ENCODE assay signal across 8 cellular contexts in genomic region chr16:75550211-75550662, GRCh38. TPM values are rescaled to one million over a fixed set of nuclear protein-coding genes. Genes with fewer than 3 reads are reported as not detected.
DNase-seq lines count a peak whose midpoint lies in the region; TF ChIP-seq lines count a peak whose summit lies in the region.

No MANE protein-coding gene starts in this region.

- no peaks in the 10 kb centered on the region for H3K9me2 ChIP-seq in MM.1S (replicated peaks; ENCODE audit: insufficient read depth, low read length)

- TF ChIP-seq CTCF in MM.1S (IDR thresholded peaks at IDR 0.05; ENCODE audit: low read length) (peak; percentile 48), ascending aorta (IDR thresholded peaks at IDR 0.05) (peak; percentile 9 to 33 (median 22))

- H3K27ac ChIP-seq in MM.1S (ENCODE audit: low read length) (no peak overlapping the region), ascending aorta (no peak overlapping the region)

- H3K79me2 ChIP-seq in MM.1S (ENCODE audit: low read length) = no peaks in the 10 kb centered on the region

- DNase-seq in stimulated activated CD4-positive, alpha-beta T cell treated with anti-CD3 and anti-CD28 coated beads, Interleukin-4, amount 100 ng/mL, for 24 hours = peak; percentile 22
- DNase-seq in stimulated activated CD4-positive, alpha-beta T cell treated with anti-CD3 and anti-CD28 coated beads, Interleukin-4, amount 100 ng/mL, for 1 hour = no peak
- DNase-seq in HCEC 1CT (peak; percentile 37), MM.1S (peak; percentile 39), ascending aorta (ENCODE audit: low spot score in 2 of 2) (peak in 1 of 2 donors; percentile 68), hippocampal formation (lab: John Stamatoyannopoulos, UW) (peak; percentile 55 to 71), NCI-H748 (lab: John Stamatoyannopoulos, UW; ENCODE audit: unreplicated experiment) (no peak)
- DNase-seq in stimulated activated CD8-positive, alpha-beta memory T cell treated with anti-CD3 and anti-CD28 coated beads, Interleukin-4, amount 100 ng/mL, for 48 hours = peak; percentile 30

- H4K20me1 ChIP-seq in MM.1S (ENCODE audit: insufficient read depth, low read length) = no peaks in the 10 kb centered on the region

- H3K4me3 ChIP-seq in MM.1S (ENCODE audit: low read length) = no peak overlapping the region
- no peak overlapping the region for H3K4me3 ChIP-seq in ascending aorta

- intact Hi-C loops in ascending aorta (cut with DNase I) = no loop called here

- H3F3A ChIP-seq in MM.1S (ENCODE audit: insufficient read depth, low read length) = no peaks in the 10 kb centered on the region

- H3K36me3 ChIP-seq in MM.1S (replicated peaks; ENCODE audit: insufficient read depth, low read length) = no peaks in the 10 kb centered on the region
- H3K36me3 ChIP-seq in ascending aorta = no peaks in the 10 kb centered on the region

- H2AFZ ChIP-seq in MM.1S (ENCODE audit: low read length) = no peak overlapping the region

- no peaks in the 10 kb centered on the region for H3K4me1 ChIP-seq in MM.1S (ENCODE audit: low read length)
- H3K4me1 ChIP-seq in ascending aorta = peaks cover 0 to 5% of the 10 kb centered on the region in 2 donors

- H3K9me3 ChIP-seq in MM.1S (replicated peaks; ENCODE audit: insufficient read depth, low read length) = no peaks in the 10 kb centered on the region
- H3K9me3 ChIP-seq in ascending aorta = no peaks in the 10 kb centered on the region

- H3K9ac ChIP-seq in MM.1S (ENCODE audit: low read length) = no peak overlapping the region

- H3K27me3 ChIP-seq in MM.1S (replicated peaks; ENCODE audit: insufficient read depth, low read length) (no peaks in the 10 kb centered on the region), ascending aorta (no peaks in the 10 kb centered on the region)

- H3K4me2 ChIP-seq in MM.1S (ENCODE audit: low read depth, low read length) = no peak overlapping the region

RNA-seq across cellular contexts. Expression of gene TMEM231, which starts 5.8 kb away (rescaled TPM):
- 59.9 TPM for total RNA-seq in ascending aorta

RNA-seq across cellular contexts. Expression of gene CHST5, which starts 14.3 kb away (rescaled TPM):
- total RNA-seq in ascending aorta = not detected

RNA-seq across cellular contexts. Expression of gene GABARAPL2, which starts 15.9 kb away (rescaled TPM):
- total RNA-seq in ascending aorta = 56.1 TPM

RNA-seq across cellular contexts. Expression of gene CHST6, which starts 55.0 kb away (rescaled TPM):
- total RNA-seq in ascending aorta = 4.4 TPM

Comparison
In these comparisons a context has a peak if more than half of its experiments do, and no peak if none do; other contexts are left out.
1. DNase-seq: peak in stimulated activated CD4-positive, alpha-beta T cell treated with anti-CD3 and anti-CD28 coated beads, Interleukin-4, amount 100 ng/mL, for 24 hours (single experiment), HCEC 1CT (single experiment), MM.1S (single experiment), hippocampal formation (2 of 2) and stimulated activated CD8-positive, alpha-beta memory T cell treated with anti-CD3 and anti-CD28 coated beads, Interleukin-4, amount 100 ng/mL, for 48 hours (single experiment); none in stimulated activated CD4-positive, alpha-beta T cell treated with anti-CD3 and anti-CD28 coated beads, Interleukin-4, amount 100 ng/mL, for 1 hour (single experiment) and NCI-H748 (single experiment).